Comparison of ENCODE assay signal across 9 cellular contexts in genomic region chr4:41361831-41362646, GRCh38.
DNase-seq lines count a peak whose midpoint lies in the region; ATAC-seq and TF ChIP-seq lines count a peak whose summit lies in the region.
"Had no signal": no experiment of that assay in that cellular context is flagged by ENCODE, and none has a peak within 500 bp of the region (broad histone marks: within the 10 kb centered on the region; RNA-seq: fewer than 3 reads in every experiment).

No MANE protein-coding gene starts in this region.

- TF ChIP-seq CTCF in 22Rv1 (IDR thresholded peaks at IDR 0.05) (no peak), HEK293 (tag by site-specific recombination; IDR thresholded peaks at IDR 0.05) (no peak)

- peaks cover 11 to 36% of the 10 kb centered on the region in 2 donors for H3K27me3 ChIP-seq in duodenal mucosa (ENCODE audit: control insufficient read depth in 1 of 2, insufficient read depth in 2 of 2, low read length in 2 of 2)
- peaks cover 9% of the 10 kb centered on the region for H3K27me3 ChIP-seq in mucosa of stomach (ENCODE audit: control insufficient read depth, insufficient read depth, low read length)

- H3K9me3 Mint-ChIP-seq in activated naive CD8-positive, alpha-beta T cell treated with anti-CD3 and anti-CD28 coated beads, Interleukin-2, amount 50 U/mL, for 24 hours = no peaks in the 10 kb centered on the region

- DNase-seq in NCI-H1930 (lab: John Stamatoyannopoulos, UW) (no peak), NOMO-1 (lab: John Stamatoyannopoulos, UW; ENCODE audit: unreplicated experiment in 2 of 2) (no peak), COR-L47 (lab: John Stamatoyannopoulos, UW) (no peak)
- no peak for DNase-seq in activated naive CD8-positive, alpha-beta T cell treated with anti-CD3 and anti-CD28 coated beads, Interleukin-2, amount 50 U/mL, for 24 hours
- DNase-seq: activated T-cell treated with anti-CD3 and anti-CD28 coated beads, Interleukin-2, amount 50 U/mL, for 1 hour had no signal

- H3K9ac ChIP-seq in duodenal mucosa (ENCODE audit: low read depth in 1 of 2, low read length in 2 of 2) (peak overlapping the region; percentile 37 to 63), mucosa of stomach (ENCODE audit: low read length) (peak overlapping the region; percentile 47)

- no peaks in the 10 kb centered on the region for H3K36me3 ChIP-seq in HEK293 (ENCODE audit: control insufficient read depth in 2 of 2, insufficient read depth in 1 of 2, low read length in 2 of 2)
- H3K36me3 ChIP-seq in duodenal mucosa (ENCODE audit: control insufficient read depth in 1 of 2, insufficient read depth in 2 of 2, low read length in 2 of 2) = no peaks in the 10 kb centered on the region
- no peaks in the 10 kb centered on the region for H3K36me3 ChIP-seq in mucosa of stomach (ENCODE audit: control insufficient read depth, insufficient read depth, low read length)

- no peak overlapping the region for H3K4me3 Mint-ChIP-seq in activated naive CD8-positive, alpha-beta T cell treated with anti-CD3 and anti-CD28 coated beads, Interleukin-2, amount 50 U/mL, for 24 hours

- H3K27ac ChIP-seq in 22Rv1 (peak overlapping the region; percentile 99), HEK293 (ENCODE audit: extremely low read depth, low read depth, low read length) (no peak overlapping the region), duodenal mucosa (ENCODE audit: low read depth, low read length) (no peak overlapping the region)

- H3K27me3 Mint-ChIP-seq in activated naive CD8-positive, alpha-beta T cell treated with anti-CD3 and anti-CD28 coated beads, Interleukin-2, amount 50 U/mL, for 24 hours = peaks cover 43% of the 10 kb centered on the region

- H3K9me3 ChIP-seq in HEK293 (ENCODE audit: control insufficient read depth, insufficient read depth, low read depth, low read length) (no peaks in the 10 kb centered on the region), duodenal mucosa (ENCODE audit: control insufficient read depth in 1 of 2, low read length in 2 of 2) (no peaks in the 10 kb centered on the region), mucosa of stomach (ENCODE audit: control insufficient read depth, low read length) (no peaks in the 10 kb centered on the region)

- H3K4me3 ChIP-seq in HEK293 (ENCODE audit: low read depth, low read length) (peak overlapping the region; percentile 67), duodenal mucosa (ENCODE audit: low read depth in 1 of 2, low read length in 2 of 2) (peak overlapping the region; percentile 75 to 76), mucosa of stomach (ENCODE audit: low read length) (peak overlapping the region; percentile 20)

- no peaks in the 10 kb centered on the region for H3K4me1 Mint-ChIP-seq in activated naive CD8-positive, alpha-beta T cell treated with anti-CD3 and anti-CD28 coated beads, Interleukin-2, amount 50 U/mL, for 24 hours

- no peak overlapping the region for H3K27ac Mint-ChIP-seq in activated naive CD8-positive, alpha-beta T cell treated with anti-CD3 and anti-CD28 coated beads, Interleukin-2, amount 50 U/mL, for 24 hours

- ATAC-seq in activated naive CD8-positive, alpha-beta T cell treated with anti-CD3 and anti-CD28 coated beads, Interleukin-2, amount 50 U/mL, for 24 hours = no peak

- POLR2A ChIA-PET in HEK293 (lab: Yijun Ruan, JAX) = interaction anchor here (1.6 kb wide), 1 partner anchor 42 kb away, joined by 4 read pairs; no protein-coding TSS in a partner anchor

- CTCF ChIA-PET in HEK293 (lab: Yijun Ruan, JAX) = no interaction called here

- H3K4me1 ChIP-seq in HEK293 (ENCODE audit: control insufficient read depth, insufficient read depth, low read length) = no peaks in the 10 kb centered on the region
- H3K4me1 ChIP-seq in duodenal mucosa (ENCODE audit: control insufficient read depth in 1 of 2, insufficient read depth in 2 of 2, low read length in 2 of 2) = peaks cover 9 to 10% of the 10 kb centered on the region in 2 donors
- peaks cover 30% of the 10 kb centered on the region for H3K4me1 ChIP-seq in mucosa of stomach (ENCODE audit: control insufficient read depth, insufficient read depth, low read length)

- no peaks in the 10 kb centered on the region for H3K36me3 Mint-ChIP-seq in activated naive CD8-positive, alpha-beta T cell treated with anti-CD3 and anti-CD28 coated beads, Interleukin-2, amount 50 U/mL, for 24 hours (ENCODE audit: low read depth)

TF ChIP-seq in HEK293, 187 proteins besides CTCF, POLR2A, EP300 and RAD21 (continues in another document):
- TF ChIP-seq PRDM2 (tag by site-specific recombination; IDR thresholded peaks at IDR 0.05; ENCODE audit: borderline replicate concordance) (no peak), ZNF266 (tag by site-specific recombination; IDR thresholded peaks at IDR 0.05; ENCODE audit: low read depth) (no peak), ZBTB8A (tag by site-specific recombination; IDR thresholded peaks at IDR 0.05) (no peak), ZNF184 (tag by site-specific recombination; IDR thresholded peaks at IDR 0.05) (no peak), ZNF701 (tag by site-specific recombination; IDR thresholded peaks at IDR 0.05) (no peak), ZBTB17 (tag by site-specific recombination; IDR thresholded peaks at IDR 0.05) (no peak), ZIC2 (tag by site-specific recombination; IDR thresholded peaks at IDR 0.05) (no peak), IKZF3 (tag by site-specific recombination; IDR thresholded peaks at IDR 0.05) (no peak), ZNF488 (tag by site-specific recombination; IDR thresholded peaks at IDR 0.05) (no peak), ZNF148 (tag by site-specific recombination; IDR thresholded peaks at IDR 0.05; ENCODE audit: borderline replicate concordance) (no peak), ZNF623 (tag by site-specific recombination; IDR thresholded peaks at IDR 0.05) (no peak), ZNF423 (tag by site-specific recombination; IDR thresholded peaks at IDR 0.05) (no peak)

Comparison
In these comparisons a context has a peak if more than half of its experiments do, and no peak if none do; other contexts are left out.
1. H3K4me3 ChIP-seq: peak in every context shown above with its lines; median percentile 76 in duodenal mucosa; 67 in HEK293; 20 in mucosa of stomach.